1 cellular context compared by ENCODE assay signal in the genomic region with DNA sequence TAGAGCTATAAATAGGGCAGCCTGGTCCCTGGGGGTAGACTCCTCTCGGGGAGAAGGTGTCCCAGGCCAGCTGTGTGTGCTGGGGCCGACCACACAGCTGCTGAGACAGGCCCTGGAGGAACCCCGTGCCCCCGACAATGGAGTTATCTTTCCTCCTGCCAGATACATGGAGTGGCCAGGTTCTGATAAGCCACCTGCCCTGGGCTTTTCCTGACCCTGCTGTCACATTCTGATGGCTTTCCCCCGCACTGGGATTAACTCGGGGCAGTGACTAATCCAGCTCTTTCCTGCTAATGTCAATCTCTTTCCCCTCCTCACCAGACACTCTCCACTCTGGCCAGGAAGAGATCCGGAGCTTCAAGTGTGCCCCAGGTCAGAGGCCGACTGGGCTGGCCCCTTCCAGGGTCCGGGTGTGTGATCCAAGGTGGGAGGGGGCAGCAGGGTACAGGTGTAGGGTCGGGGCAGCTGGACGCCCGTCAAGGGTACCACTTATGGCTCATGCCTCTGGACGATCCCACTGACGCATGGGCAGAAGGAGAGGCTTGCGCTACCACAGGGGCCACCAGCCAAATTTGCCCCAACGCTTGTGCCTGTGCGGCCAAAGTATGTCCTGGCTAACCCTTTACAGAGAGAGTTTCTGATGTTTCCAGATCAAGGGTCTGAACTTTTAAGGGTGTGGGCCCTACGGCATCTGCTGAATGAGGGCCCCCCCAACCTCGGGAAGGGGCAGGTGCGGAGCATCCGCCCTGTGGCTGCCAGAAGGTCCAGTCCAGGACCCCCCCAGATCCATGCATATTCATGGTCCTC.
TF ChIP-seq lines count a peak whose summit lies in the region.

No MANE protein-coding gene starts in this region.

TF ChIP-seq in HepG2, 621 proteins besides CTCF, POLR2A, EP300 and RAD21:
- no peak for TF ChIP-seq SRSF4 (IDR thresholded peaks at IDR 0.05; ENCODE audit: low read depth, low read length, poor library complexity, severe bottlenecking)
TF ChIP-seq in HepG2: peak in this region for 0.
